1 cellular context compared by ENCODE assay signal in the genomic region with DNA sequence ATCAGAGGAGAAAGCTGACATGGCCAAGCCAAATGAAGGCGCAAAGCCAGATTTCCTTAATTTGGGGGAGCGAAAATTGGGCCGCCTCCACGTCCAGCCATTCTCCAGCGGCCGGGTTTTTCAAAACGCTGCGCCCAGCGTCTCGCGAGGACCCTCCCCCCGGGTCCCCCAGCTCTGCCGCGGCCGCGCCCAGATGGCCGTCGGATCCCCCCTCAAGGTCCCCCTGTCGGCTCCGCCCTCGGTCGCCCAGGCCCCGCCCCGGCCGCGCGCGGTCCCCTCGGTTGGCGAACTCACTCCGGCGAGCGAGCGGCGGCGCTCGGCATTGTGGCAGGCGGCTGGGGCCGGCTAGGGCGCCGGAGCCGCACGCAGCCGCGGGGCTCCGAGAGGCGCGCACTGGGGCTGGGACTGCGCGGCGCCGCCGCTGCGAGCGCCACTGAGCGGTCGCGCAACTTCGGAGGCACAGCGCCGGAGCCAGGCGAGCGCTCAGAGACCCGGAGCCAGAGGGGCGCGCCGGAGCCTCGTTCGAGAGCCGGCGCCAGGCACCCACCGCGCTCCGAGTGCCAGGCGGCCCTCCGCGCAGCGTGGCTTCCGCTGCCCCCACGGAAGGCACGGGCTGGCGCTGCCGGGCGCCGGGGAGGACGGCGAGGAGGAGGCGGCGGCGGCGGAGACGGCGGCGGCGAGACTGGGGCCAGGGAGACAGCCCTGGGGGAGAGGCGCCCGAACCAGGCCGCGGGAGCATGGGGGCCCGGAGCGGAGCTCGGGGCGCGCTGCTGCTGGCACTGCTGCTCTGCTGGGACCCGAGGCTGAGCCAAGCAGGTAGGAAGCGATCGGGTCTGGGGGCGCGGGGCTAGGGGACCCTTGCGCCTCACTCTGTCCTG.
TF ChIP-seq lines count a peak whose summit lies in the region.

Gene UNC5B (plus strand): TSS at position 322 of the 878 bp plus-strand sequence. CDS start 416 bp downstream, at position 738.

TF ChIP-seq in K562, 482 proteins besides CTCF, POLR2A, EP300 and RAD21 (continued from another document and continues in another):
- TF ChIP-seq MGA (IDR thresholded peaks at IDR 0.05), result no peak
- TF ChIP-seq ZNF263 (CRISPR knock-in tag; IDR thresholded peaks at IDR 0.05; ENCODE audit: borderline replicate concordance), result peak; percentile 46
- TF ChIP-seq TCF3 (CRISPR knock-in tag; IDR thresholded peaks at IDR 0.05), result peak; percentile 25; the same call in 1 of the 2 replicates
- no peak for TF ChIP-seq CHAMP1 (IDR thresholded peaks at IDR 0.05)
- TF ChIP-seq GTF2E2 (tag; IDR thresholded peaks at IDR 0.05), result peak; percentile 91
- TF ChIP-seq, protein P1, sequence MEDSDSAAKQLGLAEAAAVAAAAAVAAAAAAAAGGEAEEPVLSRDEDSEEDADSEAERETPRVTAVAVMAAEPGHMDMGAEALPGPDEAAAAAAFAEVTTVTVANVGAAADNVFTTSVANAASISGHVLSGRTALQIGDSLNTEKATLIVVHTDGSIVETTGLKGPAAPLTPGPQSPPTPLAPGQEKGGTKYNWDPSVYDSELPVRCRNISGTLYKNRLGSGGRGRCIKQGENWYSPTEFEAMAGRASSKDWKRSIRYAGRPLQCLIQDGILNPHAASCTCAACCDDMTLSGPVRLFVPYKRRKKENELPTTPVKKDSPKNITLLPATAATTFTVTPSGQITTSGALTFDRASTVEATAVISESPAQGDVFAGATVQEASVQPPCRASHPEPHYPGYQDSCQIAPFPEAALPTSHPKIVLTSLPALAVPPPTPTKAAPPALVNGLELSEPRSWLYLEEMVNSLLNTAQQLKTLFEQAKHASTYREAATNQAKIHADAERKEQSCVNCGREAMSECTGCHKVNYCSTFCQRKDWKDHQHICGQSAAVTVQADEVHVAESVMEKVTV (CRISPR knock-in tag; IDR thresholded peaks at IDR 0.05), result peak; percentile 62; the same call in 1 of the 2 replicates
- TF ChIP-seq KLF1 (tag; IDR thresholded peaks at IDR 0.05), result peak; percentile 56; the same call in 1 of the 2 replicates
- 0 out of 2 replicates have a peak, but pooled peaks have one; percentile 34 for TF ChIP-seq HCFC1 (IDR thresholded peaks at IDR 0.05; ENCODE audit: low read depth, low read length)
- no peak for TF ChIP-seq RBM17 (IDR thresholded peaks at IDR 0.05; ENCODE audit: borderline replicate concordance, low read depth, low read length)
- TF ChIP-seq, protein P2, sequence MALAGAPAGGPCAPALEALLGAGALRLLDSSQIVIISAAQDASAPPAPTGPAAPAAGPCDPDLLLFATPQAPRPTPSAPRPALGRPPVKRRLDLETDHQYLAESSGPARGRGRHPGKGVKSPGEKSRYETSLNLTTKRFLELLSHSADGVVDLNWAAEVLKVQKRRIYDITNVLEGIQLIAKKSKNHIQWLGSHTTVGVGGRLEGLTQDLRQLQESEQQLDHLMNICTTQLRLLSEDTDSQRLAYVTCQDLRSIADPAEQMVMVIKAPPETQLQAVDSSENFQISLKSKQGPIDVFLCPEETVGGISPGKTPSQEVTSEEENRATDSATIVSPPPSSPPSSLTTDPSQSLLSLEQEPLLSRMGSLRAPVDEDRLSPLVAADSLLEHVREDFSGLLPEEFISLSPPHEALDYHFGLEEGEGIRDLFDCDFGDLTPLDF (CRISPR knock-in tag; IDR thresholded peaks at IDR 0.05), result 0 out of 2 replicates have a peak, but pooled peaks have one; percentile 30
- peak; percentile 40 for TF ChIP-seq JUND (IDR thresholded peaks at IDR 0.05; ENCODE audit: borderline replicate concordance, low read depth, low read length)
- no peak for TF ChIP-seq JUND (tag; IDR thresholded peaks at IDR 0.05; ENCODE audit: borderline replicate concordance, low read depth, low read length)
- 0 out of 2 replicates have a peak, but pooled peaks have one; percentile 22 for TF ChIP-seq TARDBP (IDR thresholded peaks at IDR 0.05)
- TF ChIP-seq NFE2L1 (tag; IDR thresholded peaks at IDR 0.05; ENCODE audit: borderline replicate concordance, low read depth), result no peak
- peak; percentile 81 for TF ChIP-seq HNRNPLL (IDR thresholded peaks at IDR 0.05; ENCODE audit: low read depth, low read length, poor library complexity, severe bottlenecking)
- TF ChIP-seq FIP1L1 (IDR thresholded peaks at IDR 0.05; ENCODE audit: low read depth, low read length, poor library complexity, severe bottlenecking), result peak; percentile 5
- peak; percentile 96 for TF ChIP-seq HMGN3 (IDR thresholded peaks at IDR 0.05; ENCODE audit: borderline replicate concordance, extremely low read depth, insufficient read length, low read depth, low read length)
- peak; percentile 68; the same call in 1 of the 2 replicates for TF ChIP-seq THAP12 (CRISPR knock-in tag; IDR thresholded peaks at IDR 0.05)
- 0 out of 2 replicates have a peak, but pooled peaks have one; percentile 15 for TF ChIP-seq CREB1 (IDR thresholded peaks at IDR 0.05)
- TF ChIP-seq CREB1 (CRISPR knock-in tag; IDR thresholded peaks at IDR 0.05), result no peak
- TF ChIP-seq NONO (IDR thresholded peaks at IDR 0.05; ENCODE audit: low read depth in 2 of 2, low read length in 1 of 2), result peak; percentile 72 to 75; a peak in 3 of 4 replicates
- TF ChIP-seq SIN3B (IDR thresholded peaks at IDR 0.05; ENCODE audit: low read depth), result 0 out of 2 replicates have a peak, but pooled peaks have one; percentile 14
- TF ChIP-seq ATF7 (IDR thresholded peaks at IDR 0.05), result peak; percentile 57; the same call in 1 of the 2 replicates
- TF ChIP-seq MEIS2 (IDR thresholded peaks at IDR 0.05; ENCODE audit: partially characterized antibody), result peak; percentile 33
- TF ChIP-seq CHD2 (IDR thresholded peaks at IDR 0.05; ENCODE audit: low read depth, low read length), result peak; percentile 63; the same call in 1 of the 2 replicates
- TF ChIP-seq RCOR1 (IDR thresholded peaks at IDR 0.05; ENCODE audit: borderline replicate concordance in 1 of 2, low read depth in 2 of 2, low read length in 2 of 2), result peak in 1 of 2 experiments; percentile 51; a peak in 2 of 4 replicates
- TF ChIP-seq, protein P3, sequence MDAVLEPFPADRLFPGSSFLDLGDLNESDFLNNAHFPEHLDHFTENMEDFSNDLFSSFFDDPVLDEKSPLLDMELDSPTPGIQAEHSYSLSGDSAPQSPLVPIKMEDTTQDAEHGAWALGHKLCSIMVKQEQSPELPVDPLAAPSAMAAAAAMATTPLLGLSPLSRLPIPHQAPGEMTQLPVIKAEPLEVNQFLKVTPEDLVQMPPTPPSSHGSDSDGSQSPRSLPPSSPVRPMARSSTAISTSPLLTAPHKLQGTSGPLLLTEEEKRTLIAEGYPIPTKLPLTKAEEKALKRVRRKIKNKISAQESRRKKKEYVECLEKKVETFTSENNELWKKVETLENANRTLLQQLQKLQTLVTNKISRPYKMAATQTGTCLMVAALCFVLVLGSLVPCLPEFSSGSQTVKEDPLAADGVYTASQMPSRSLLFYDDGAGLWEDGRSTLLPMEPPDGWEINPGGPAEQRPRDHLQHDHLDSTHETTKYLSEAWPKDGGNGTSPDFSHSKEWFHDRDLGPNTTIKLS (IDR thresholded peaks at IDR 0.05; ENCODE audit: borderline replicate concordance, low read depth), result 0 out of 2 replicates have a peak, but pooled peaks have one; percentile 34
